Comparison of ENCODE assay signal across 25 cellular contexts in genomic region chr22:41193829-41194228, GRCh38.
"Had no signal": no experiment of that assay in that cellular context is flagged by ENCODE, and none has a peak within 500 bp of the region (broad histone marks: within the 10 kb centered on the region; RNA-seq: fewer than 3 reads in every experiment).

No MANE protein-coding gene starts in this region.

- H3K36me3 Mint-ChIP-seq: naive thymus-derived CD8-positive, alpha-beta T cell had no signal

- H3K4me1 ChIP-seq: foreskin keratinocyte had no signal

- H3K9me3 Mint-ChIP-seq: naive thymus-derived CD8-positive, alpha-beta T cell; nephron progenitor cell had no signal

- H3K4me2 ChIP-seq: hepatocyte had no signal

- H3K27ac ChIP-seq: coronary artery, esophagus muscularis mucosa, foreskin keratinocyte, gastroesophageal sphincter, heart left ventricle, hepatocyte, left lung, psoas muscle, stomach, thyroid gland, upper lobe of left lung had no signal

- H3K27me3 ChIP-seq: esophagus muscularis mucosa, gastroesophageal sphincter, heart left ventricle, left lung, stomach, thyroid gland, upper lobe of left lung had no signal

- H3K4me3 ChIP-seq: coronary artery, esophagus muscularis mucosa, gastroesophageal sphincter, heart left ventricle, hepatocyte, left lung, psoas muscle, stomach, thyroid gland, upper lobe of left lung had no signal

- DNase-seq: dermis blood vessel endothelial cell; effector memory CD4-positive, alpha-beta T cell; foreskin keratinocyte; heart left ventricle; left cardiac atrium; left lung; naive thymus-derived CD8-positive, alpha-beta T cell; nephron progenitor cell; nucleus accumbens; psoas muscle; right cardiac atrium; small intestine; stimulated activated CD4-positive, alpha-beta T cell treated with anti-CD3 and anti-CD28 coated beads, Interleukin-15, amount 100 ng/mL, for 24 hours; stimulated activated CD4-positive, alpha-beta T cell treated with anti-CD3 and anti-CD28 coated beads, Interleukin-4, amount 100 ng/mL, for 1 hour; stimulated activated CD8-positive, alpha-beta memory T cell treated with anti-CD3 and anti-CD28 coated beads, Interleukin-4, amount 100 ng/mL, for 48 hours; stimulated activated naive CD4-positive, alpha-beta T cell treated with Interleukin-2 at 50 U/mL for 16 hours; stomach; thyroid gland; upper lobe of left lung had no signal

- H3K79me2 ChIP-seq: hepatocyte had no signal

- H3K27ac Mint-ChIP-seq: naive thymus-derived CD8-positive, alpha-beta T cell; nephron progenitor cell had no signal

- H3K9me3 ChIP-seq: esophagus muscularis mucosa, gastroesophageal sphincter, heart left ventricle, left lung, psoas muscle, stomach, thyroid gland, upper lobe of left lung had no signal

- H3K4me3 Mint-ChIP-seq: naive thymus-derived CD8-positive, alpha-beta T cell; nephron progenitor cell had no signal

- H3K36me3 ChIP-seq: esophagus muscularis mucosa, gastroesophageal sphincter, heart left ventricle, left lung, stomach, thyroid gland, upper lobe of left lung had no signal

- H2AFZ ChIP-seq: hepatocyte had no signal

- FAIRE-seq: endothelial cell of umbilical vein, small intestine, urothelium cell line had no signal

- H3K27me3 Mint-ChIP-seq: naive thymus-derived CD8-positive, alpha-beta T cell had no signal
